Comparison of ENCODE assay signal across 14 cellular contexts in the genomic region with DNA sequence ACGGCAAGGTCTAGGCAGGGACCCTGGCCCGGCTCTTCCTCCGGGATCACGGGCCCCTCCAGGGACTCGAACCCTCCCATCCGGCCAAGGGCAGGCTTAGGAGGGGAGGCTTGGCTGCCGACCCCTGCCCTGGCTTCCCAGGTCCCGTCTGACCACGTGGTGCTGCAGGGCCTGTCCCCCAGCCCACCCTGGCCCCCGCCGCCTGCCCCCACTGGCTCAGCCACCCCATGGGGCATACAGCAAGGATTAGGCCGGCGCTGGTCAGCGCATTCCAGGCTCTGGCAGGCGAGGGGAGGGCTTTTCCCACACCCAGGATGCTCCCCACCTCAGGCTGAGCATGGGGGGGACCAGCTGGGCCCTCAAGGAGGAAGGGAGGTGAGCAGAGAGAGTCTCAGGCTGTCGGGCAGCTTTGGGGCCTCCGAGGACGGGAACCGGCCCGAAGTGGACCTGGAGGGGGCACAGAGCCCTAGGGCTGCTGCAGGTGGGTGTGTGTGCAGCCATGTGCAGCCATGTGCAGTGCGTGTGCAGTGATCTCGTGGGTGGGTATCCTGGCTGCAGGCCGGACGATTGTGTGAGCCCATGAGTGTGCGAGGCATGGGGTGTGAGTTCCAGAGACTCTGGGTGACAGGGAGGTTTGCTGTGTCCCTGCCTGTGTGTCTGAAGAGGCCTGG. TPM values are rescaled to one million over a fixed set of nuclear protein-coding genes. Genes with fewer than 3 reads are reported as not detected.
"Had no signal": no experiment of that assay in that cellular context is flagged by ENCODE, and none has a peak within 500 bp of the region (broad histone marks: within the 10 kb centered on the region; RNA-seq: fewer than 3 reads in every experiment).

No MANE protein-coding gene starts in this region.

- H3K9me3 ChIP-seq: neutrophil, right atrium auricular region, tibial nerve had no signal

- H3K27me3 ChIP-seq: right atrium auricular region had no signal

- H3K27ac ChIP-seq: neutrophil, right atrium auricular region, tibial nerve had no signal

- H3K36me3 ChIP-seq: neutrophil, right atrium auricular region, tibial nerve, WERI-Rb-1 had no signal

- H3K27me3 Mint-ChIP-seq: activated CD4-positive, alpha-beta T cell treated with anti-CD3 and anti-CD28 coated beads for 36 hours had no signal

- H3K4me1 Mint-ChIP-seq: activated CD4-positive, alpha-beta T cell treated with anti-CD3 and anti-CD28 coated beads for 36 hours; mesothelial cell of epicardium had no signal

- H3K27ac Mint-ChIP-seq: activated CD4-positive, alpha-beta T cell treated with anti-CD3 and anti-CD28 coated beads for 36 hours; activated naive CD4-positive, alpha-beta T cell treated with anti-CD3 and anti-CD28 coated beads for 36 hours; mesothelial cell of epicardium had no signal

- H3K4me3 Mint-ChIP-seq: activated CD4-positive, alpha-beta T cell treated with anti-CD3 and anti-CD28 coated beads for 36 hours; activated naive CD4-positive, alpha-beta T cell treated with anti-CD3 and anti-CD28 coated beads for 36 hours; mesothelial cell of epicardium had no signal

- H3K4me3 ChIP-seq: skin epidermis, tibial nerve had no signal

- FAIRE-seq: astrocyte had no signal

- H3K36me3 Mint-ChIP-seq: mesothelial cell of epicardium had no signal

- H3K9me3 Mint-ChIP-seq: activated naive CD4-positive, alpha-beta T cell treated with anti-CD3 and anti-CD28 coated beads for 36 hours; mesothelial cell of epicardium had no signal

RNA-seq across cellular contexts. Expression of a gene that starts 0.7 kb away (rescaled TPM):
- total RNA-seq: activated CD4-positive, alpha-beta T cell treated with anti-CD3 and anti-CD28 coated beads for 36 hours; activated naive CD4-positive, alpha-beta T cell treated with anti-CD3 and anti-CD28 coated beads for 36 hours; astrocyte; fibroblast of lung; liver; mesothelial cell of epicardium; myocyte; posterior vena cava; right atrium auricular region; subcutaneous adipose tissue; tibial nerve had no signal
- polyA plus RNA-seq: fibroblast of lung, liver had no signal
